ENCODE assay signal across 9 cellular contexts in the genomic region with DNA sequence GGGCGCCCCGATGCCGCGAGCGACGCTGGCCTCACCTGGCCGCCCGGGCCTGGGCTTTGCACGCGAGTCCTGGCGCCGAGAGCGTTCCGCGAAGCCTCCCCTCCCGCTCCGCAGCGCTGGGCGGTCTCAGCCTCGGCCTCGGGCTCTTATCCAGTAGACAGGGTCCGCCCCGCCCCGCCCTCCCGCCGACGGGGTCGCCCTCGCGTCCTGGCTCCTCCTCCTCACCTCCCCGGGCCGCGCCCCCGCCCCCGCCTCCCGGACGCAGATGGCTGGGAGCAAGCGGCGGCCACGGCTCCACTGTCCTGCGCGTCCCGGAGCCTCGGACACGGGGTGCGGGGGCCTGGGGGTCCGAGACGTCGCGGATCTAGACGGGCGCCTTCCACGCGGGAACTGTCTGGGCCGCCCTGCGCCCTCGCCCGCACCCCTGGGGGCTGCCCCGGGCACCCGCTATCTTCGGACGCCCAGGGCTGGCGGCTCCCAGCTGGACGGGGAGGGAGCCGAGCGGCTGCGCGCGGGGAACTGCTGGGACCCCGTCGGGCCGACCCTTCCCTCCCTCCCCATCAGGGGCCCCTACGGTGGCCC. TPM values are rescaled to one million over a fixed set of nuclear protein-coding genes. Genes with fewer than 3 reads are reported as not detected.
A peak's percentile ranks its signal among the peaks of the same experiment; 100 is the strongest.
DNase-seq lines count a peak whose midpoint lies in the region; ATAC-seq and TF ChIP-seq lines count a peak whose summit lies in the region.
"Had no signal": no experiment of that assay in that cellular context is flagged by ENCODE, and none has a peak within 500 bp of the region (broad histone marks: within the 10 kb centered on the region; RNA-seq: fewer than 3 reads in every experiment).

Gene SLC6A3 (minus strand): TSS at position 128 of the 582 bp plus-strand sequence. CDS start 2,243 bp downstream, outside the sequence.

- CTCF ChIA-PET in Calu3 (lab: Charles Lee): no interaction called here

- peak; percentile 30 to 48 for ATAC-seq in activated T-cell treated with anti-CD3 and anti-CD28 coated beads, Interleukin-2, amount 50 U/mL, for 4 hours
- ATAC-seq in gastrocnemius medialis: no peak

- no peaks in the 10 kb centered on the region for H3K36me3 Mint-ChIP-seq in activated T-cell treated with anti-CD3 and anti-CD28 coated beads, Interleukin-2, amount 50 U/mL, for 4 hours (ENCODE audit: insufficient read depth)
- H3K36me3 Mint-ChIP-seq in Calu3 (ENCODE audit: insufficient read depth, unreplicated experiment): no peaks in the 10 kb centered on the region

- H3K4me3 ChIP-seq in iPS-18c (ENCODE audit: insufficient read depth, low read depth, low read length): peak within 1 kb of the TSS; percentile 55
- H3K4me3 ChIP-seq in gastrocnemius medialis: no peak within 1 kb of the TSS

- intact Hi-C loops in gastrocnemius medialis (cut with DNase I; ENCODE audit: low total_unique reads) (no loop called here), Calu3 (cut with micrococcal nuclease; ENCODE audit: unreplicated experiment) (no loop called here)

- peaks cover 6% of the 10 kb centered on the region for H3K9me3 Mint-ChIP-seq in activated T-cell treated with anti-CD3 and anti-CD28 coated beads, Interleukin-2, amount 50 U/mL, for 4 hours
- H3K9me3 Mint-ChIP-seq in Calu3 (ENCODE audit: low read depth, unreplicated experiment): peaks cover 2% of the 10 kb centered on the region

- no peak within 1 kb of the TSS for H3K27ac ChIP-seq in gastrocnemius medialis
- H3K27ac ChIP-seq: neutrophil had no signal

- peak within 1 kb of the TSS; percentile 42 for H3K4me3 Mint-ChIP-seq in activated T-cell treated with anti-CD3 and anti-CD28 coated beads, Interleukin-2, amount 50 U/mL, for 4 hours
- no peak within 1 kb of the TSS for H3K4me3 Mint-ChIP-seq in Calu3 (ENCODE audit: low read depth, unreplicated experiment)

- TF ChIP-seq CTCF in gastrocnemius medialis (IDR thresholded peaks at IDR 0.05 in 4 of 5, conservative IDR thresholded peaks at IDR 0.05 in 1 of 5) (no peak), Calu3 (IDR thresholded peaks at IDR 0.05; ENCODE audit: unreplicated experiment) (no peak)

- H3K27me3 Mint-ChIP-seq in activated T-cell treated with anti-CD3 and anti-CD28 coated beads, Interleukin-2, amount 50 U/mL, for 4 hours (ENCODE audit: low read depth): peaks cover 61% of the 10 kb centered on the region
- H3K27me3 Mint-ChIP-seq in Calu3 (ENCODE audit: unreplicated experiment): peaks cover 70% of the 10 kb centered on the region

- H3K4me1 ChIP-seq in gastrocnemius medialis: no peaks in the 10 kb centered on the region

- H3K36me3 ChIP-seq in gastrocnemius medialis: no peaks in the 10 kb centered on the region
- H3K36me3 ChIP-seq: neutrophil had no signal

- H3K9me3 ChIP-seq in iPS-18c (ENCODE audit: control insufficient read depth, insufficient read depth, low read length): peaks cover 2% of the 10 kb centered on the region
- no peaks in the 10 kb centered on the region for H3K9me3 ChIP-seq in gastrocnemius medialis
- H3K9me3 ChIP-seq: neutrophil had no signal

- no TSS peak for BruUV-seq in Calu3 (replicated peaks; lab: Mats Ljungman, UMichigan)

- in situ Hi-C loops in gastrocnemius medialis (cut with MboI; ENCODE audit: low sequenced_read_pairs in 4 of 4): no loop called here

- H3K27me3 ChIP-seq in gastrocnemius medialis: peaks cover 41 to 64% (median 53%) of the 10 kb centered on the region in 3 donors

- peaks cover 31% of the 10 kb centered on the region for H3K4me1 Mint-ChIP-seq in activated T-cell treated with anti-CD3 and anti-CD28 coated beads, Interleukin-2, amount 50 U/mL, for 4 hours (ENCODE audit: low read depth)
- no peaks in the 10 kb centered on the region for H3K4me1 Mint-ChIP-seq in Calu3 (ENCODE audit: low read depth, unreplicated experiment)

- no peak for TF ChIP-seq POLR2A in gastrocnemius medialis (IDR thresholded peaks at IDR 0.05)

- no peak within 1 kb of the TSS for H3K27ac Mint-ChIP-seq in Calu3 (ENCODE audit: unreplicated experiment)

- DNase-seq in NCI-H1694 treated with DMSO at 0.1 percent for 48 hours (lab: John Stamatoyannopoulos, UW): peak; percentile 64
- DNase-seq in activated T-cell treated with anti-CD3 and anti-CD28 coated beads, Interleukin-2, amount 50 U/mL, for 4 hours: peak; percentile 36
- DNase-seq in stimulated activated CD8-positive, alpha-beta memory T cell treated with anti-CD3 and anti-CD28 coated beads, Interleukin-2, amount 100 ng/mL, for 1 hour (ENCODE audit: low read depth in 2 of 2): peak; percentile 6 to 24
- DNase-seq in cortex of kidney (lab: John Stamatoyannopoulos, UW): no peak
- no peak for DNase-seq in gastrocnemius medialis
- DNase-seq in HuH-7 (ENCODE audit: low spot score): no peak
- no peak for DNase-seq in Calu3

RNA-seq across cellular contexts. Expression of gene SLC6A3, which starts in this region (rescaled TPM):
- total RNA-seq in activated T-cell treated with anti-CD3 and anti-CD28 coated beads, Interleukin-2, amount 50 U/mL, for 4 hours: not detected
- not detected for total RNA-seq in gastrocnemius medialis
- total RNA-seq in Calu3 (2022): not detected in 2 replicates

Comparison
In these comparisons a context has a peak if more than half of its experiments do, and no peak if none do; other contexts are left out.
1. Peak in DNase-seq and ATAC-seq in activated T-cell treated with anti-CD3 and anti-CD28 coated beads, Interleukin-2, amount 50 U/mL, for 4 hours; RNA of the gene not detected or under 1 TPM.
2. DNase-seq: peak in NCI-H1694 treated with DMSO at 0.1 percent for 48 hours (single experiment) and stimulated activated CD8-positive, alpha-beta memory T cell treated with anti-CD3 and anti-CD28 coated beads, Interleukin-2, amount 100 ng/mL, for 1 hour (2 of 2); none in cortex of kidney (single experiment), gastrocnemius medialis (0 of 2), HuH-7 (single experiment) and Calu3 (single experiment).